8 cellular contexts compared by ENCODE assay signal in genomic region chr21:25708467-25709065, GRCh38. TPM values are rescaled to one million over a fixed set of nuclear protein-coding genes. Genes with fewer than 3 reads are reported as not detected.
DNase-seq lines count a peak whose midpoint lies in the region; FAIRE-seq and TF ChIP-seq lines count a peak whose summit lies in the region.

No MANE protein-coding gene starts in this region.

- DNase-seq in NCI-H2029 treated with DMSO at 0.1 percent for 48 hours (lab: John Stamatoyannopoulos, UW), result peak; percentile 18
- no peak for DNase-seq in NCI-H2029 (lab: John Stamatoyannopoulos, UW)
- peak; percentile 60 for DNase-seq in SW480 (ENCODE audit: low spot score)
- peak; percentile 47 for DNase-seq in astrocyte of the hippocampus (ENCODE audit: low read depth, low spot score)
- no peak for DNase-seq in keratinocyte (ENCODE audit: low read depth, low spot score)
- DNase-seq in stimulated activated CD4-positive, alpha-beta T cell treated with anti-CD3 and anti-CD28 coated beads, Interleukin-4, amount 100 ng/mL, for 24 hours, result peak; percentile 58
- DNase-seq in HPDE6-E6E7 (ENCODE audit: extremely low spot score), result no peak

- H3K4me3 ChIP-seq in KMS-11 (IDR thresholded peaks at IDR 0.05; ENCODE audit: insufficient read depth, low read depth, low read length) (no peak overlapping the region), keratinocyte (ENCODE audit: control insufficient read depth in 2 of 3, extremely low read depth in 1 of 3, insufficient read depth in 2 of 3, low read depth in 1 of 3, low read length in 3 of 3) (no peak overlapping the region)

- H3K4me1 ChIP-seq in KMS-11 (ENCODE audit: low read depth, poor library complexity, severe bottlenecking) (no peaks in the 10 kb centered on the region), keratinocyte (ENCODE audit: control insufficient read depth, extremely low read depth, insufficient read depth, low read length) (no peaks in the 10 kb centered on the region)

- H3K9me3 ChIP-seq in keratinocyte (ENCODE audit: control insufficient read depth, low read depth, low read length), result no peaks in the 10 kb centered on the region

- no peaks in the 10 kb centered on the region for H3K36me3 ChIP-seq in KMS-11 (ENCODE audit: insufficient read depth)
- H3K36me3 ChIP-seq in keratinocyte (ENCODE audit: control insufficient read depth in 2 of 2, extremely low read depth in 1 of 2, insufficient read depth in 2 of 2, low read length in 2 of 2), result no peaks in the 10 kb centered on the region

- H3K79me2 ChIP-seq in KMS-11 (ENCODE audit: insufficient read depth, low read depth) (no peaks in the 10 kb centered on the region), keratinocyte (ENCODE audit: control insufficient read depth, insufficient read depth, low read length) (no peaks in the 10 kb centered on the region)

- H2AFZ ChIP-seq in KMS-11 (ENCODE audit: low read depth), result no peak overlapping the region
- H2AFZ ChIP-seq in keratinocyte (ENCODE audit: control insufficient read depth, low read length), result no peak overlapping the region

- dilution Hi-C loops in keratinocyte (cut with MboI; ENCODE audit: extremely low pct_ligation_motif_present, low sequenced_read_pairs), result no loop called here

- H3K4me2 ChIP-seq in KMS-11 (no peak overlapping the region), keratinocyte (ENCODE audit: control insufficient read depth, extremely low read depth, insufficient read depth, low read depth, low read length) (no peak overlapping the region)

- H3K9ac ChIP-seq in KMS-11 (no peak overlapping the region), keratinocyte (ENCODE audit: control insufficient read depth, extremely low read depth, insufficient read depth, low read length) (no peak overlapping the region)

- no peak for FAIRE-seq in keratinocyte (lab: Jason Lieb, UNC)

- H3K27ac ChIP-seq in KMS-11 (no peak overlapping the region), keratinocyte (ENCODE audit: control insufficient read depth, insufficient read depth, low read length) (no peak overlapping the region)

- no peaks in the 10 kb centered on the region for H4K20me1 ChIP-seq in KMS-11 (ENCODE audit: insufficient read depth)
- no peaks in the 10 kb centered on the region for H4K20me1 ChIP-seq in keratinocyte (ENCODE audit: control insufficient read depth, extremely low read depth, insufficient read depth, low read length)

- no peaks in the 10 kb centered on the region for H3K27me3 ChIP-seq in KMS-11 (ENCODE audit: insufficient read depth, low read depth)
- no peaks in the 10 kb centered on the region for H3K27me3 ChIP-seq in keratinocyte (ENCODE audit: control insufficient read depth, extremely low read depth, insufficient read depth, low read length)

- no peaks in the 10 kb centered on the region for H3K9me1 ChIP-seq in keratinocyte (ENCODE audit: control insufficient read depth, extremely low read depth, insufficient read depth, low read length)

- TF ChIP-seq CTCF in KMS-11 (conservative IDR thresholded peaks at IDR 0.05; ENCODE audit: low read depth, low read length) (peak; percentile 95), keratinocyte (optimal IDR thresholded peaks at IDR 0.05 in 1 of 3, IDR thresholded peaks at IDR 0.05 in 1 of 3, conservative IDR thresholded peaks at IDR 0.05 in 1 of 3; ENCODE audit: extremely low read depth in 1 of 3, insufficient read depth in 2 of 3, low read length in 3 of 3) (peak in 2 of 3 experiments; percentile 61 to 73)

RNA-seq across cellular contexts. Expression of gene ATP5PF, which starts 26.1 kb away (rescaled TPM):
- 179 to 256 TPM (median 212 TPM) in 3 replicates for polyA plus RNA-seq in keratinocyte
- polyA plus RNA-seq in keratinocyte (2011; ENCODE audit: low read depth), result 55.7 TPM
- polyA plus RNA-seq in keratinocyte (2011; cell fraction: cytosol; rRNA removed), result 168 and 308 TPM in 2 replicates
- polyA plus RNA-seq in keratinocyte (2011; cell fraction: nucleus; rRNA removed), result 41.8 and 62.0 TPM in 2 replicates
- 211 and 230 TPM in 2 replicates for polyA plus RNA-seq in keratinocyte (2012; ENCODE audit: low replicate concordance)
- polyA minus RNA-seq in keratinocyte, result 11.8 to 72.2 TPM (median 56.9 TPM) in 3 replicates
- 39.7 TPM for polyA minus RNA-seq in keratinocyte (2011; cell fraction: cytosol; rRNA and poly(A)+ RNA removed)
- 4.5 and 11.2 TPM in 2 replicates for polyA minus RNA-seq in keratinocyte (2011; cell fraction: nucleus; rRNA and poly(A)+ RNA removed)

RNA-seq across cellular contexts. Expression of gene GABPA, which starts 26.2 kb away (rescaled TPM):
- 8.4 to 16.3 TPM (median 10.8 TPM) in 3 replicates for polyA plus RNA-seq in keratinocyte
- polyA plus RNA-seq in keratinocyte (2011; ENCODE audit: low read depth), result 8.6 TPM
- polyA plus RNA-seq in keratinocyte (2011; cell fraction: cytosol; rRNA removed), result 5.4 and 15.8 TPM in 2 replicates
- 15.6 and 20.3 TPM in 2 replicates for polyA plus RNA-seq in keratinocyte (2011; cell fraction: nucleus; rRNA removed)
- polyA plus RNA-seq in keratinocyte (2012; ENCODE audit: low replicate concordance), result 7.6 and 8.0 TPM in 2 replicates
- 1.3 to 25.4 TPM (median 7.9 TPM) in 3 replicates for polyA minus RNA-seq in keratinocyte
- polyA minus RNA-seq in keratinocyte (2011; cell fraction: cytosol; rRNA and poly(A)+ RNA removed), result 9.2 TPM
- 7.2 and 10.9 TPM in 2 replicates for polyA minus RNA-seq in keratinocyte (2011; cell fraction: nucleus; rRNA and poly(A)+ RNA removed)

Comparison
In these comparisons a context has a peak if more than half of its experiments do, and no peak if none do; other contexts are left out.
1. DNase-seq: peak in NCI-H2029 treated with DMSO at 0.1 percent for 48 hours (single experiment), SW480 (single experiment), astrocyte of the hippocampus (single experiment) and stimulated activated CD4-positive, alpha-beta T cell treated with anti-CD3 and anti-CD28 coated beads, Interleukin-4, amount 100 ng/mL, for 24 hours (single experiment); none in NCI-H2029 (single experiment), keratinocyte (single experiment) and HPDE6-E6E7 (single experiment).